ENCODE assay signal across 19 cellular contexts in genomic region chrX:37662181-37662580, GRCh38. TPM values are rescaled to one million over a fixed set of nuclear protein-coding genes. Genes with fewer than 3 reads are reported as not detected.
"Had no signal": no experiment of that assay in that cellular context is flagged by ENCODE, and none has a peak within 500 bp of the region (broad histone marks: within the 10 kb centered on the region; RNA-seq: fewer than 3 reads in every experiment).

No MANE protein-coding gene starts in this region.

- DNase-seq: cortex of kidney; dorsolateral prefrontal cortex; effector memory CD4-positive, alpha-beta T cell; islet precursor cell; mucosa of descending colon; natural killer cell; posterior cingulate gyrus; sigmoid colon; stimulated activated CD4-positive, alpha-beta T cell treated with anti-CD3 and anti-CD28 coated beads, Interleukin-2, amount 100 ng/mL, for 24 hours; stimulated activated naive CD4-positive, alpha-beta T cell; stomach; substantia nigra; transverse colon had no signal

- FAIRE-seq: endometrium, frontal cortex had no signal

- ATAC-seq: esophagus mucosa, left lobe of liver, mucosa of descending colon had no signal

RNA-seq across cellular contexts. Expression of gene XK, which starts 23.4 kb away (rescaled TPM):
- total RNA-seq: glomerular endothelial cell, osteocyte had no signal
